Comparison of ENCODE assay signal across 13 cellular contexts in the genomic region with DNA sequence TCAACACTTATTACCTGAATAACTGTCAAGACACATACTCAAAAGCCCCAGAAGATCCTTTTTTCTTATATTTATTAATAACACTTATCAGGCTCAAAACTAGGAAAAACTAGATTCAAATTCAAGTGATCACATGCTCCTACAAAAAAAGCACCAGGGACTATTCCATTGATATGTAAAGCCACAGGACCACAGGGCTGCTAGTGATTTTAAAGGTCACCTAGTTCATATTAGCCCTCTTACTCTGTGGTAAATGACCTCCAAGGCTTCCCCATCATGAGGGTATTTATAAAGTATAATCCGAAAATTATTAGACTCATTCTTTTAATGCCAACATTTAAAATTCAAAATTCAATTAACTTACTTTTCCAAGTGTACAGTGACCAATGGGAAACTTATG.
"Had no signal": no experiment of that assay in that cellular context is flagged by ENCODE, and none has a peak within 500 bp of the region (broad histone marks: within the 10 kb centered on the region; RNA-seq: fewer than 3 reads in every experiment).

No MANE protein-coding gene starts in this region.

- H3K9me3 Mint-ChIP-seq: activated T-cell treated with anti-CD3 and anti-CD28 coated beads, Interleukin-2, amount 50 U/mL, for 72 hours; naive thymus-derived CD8-positive, alpha-beta T cell; stimulated activated effector memory CD8-positive, alpha-beta T cell treated with anti-CD3 and anti-CD28 coated beads, Interleukin-12 subunit alpha, Interleukin-12 subunit beta, amount 100 ng/mL, for 72 hours had no signal

- H3K27me3 Mint-ChIP-seq: naive thymus-derived CD8-positive, alpha-beta T cell had no signal

- H3K27ac ChIP-seq: adrenal gland, body of pancreas, right atrium auricular region, skin epidermis, suprapubic skin, upper lobe of left lung had no signal

- H3K4me1 ChIP-seq: body of pancreas, right atrium auricular region, suprapubic skin, upper lobe of left lung had no signal

- H3K27me3 ChIP-seq: adrenal gland, body of pancreas, right atrium auricular region, suprapubic skin, upper lobe of left lung had no signal

- DNase-seq: activated CD4-positive, alpha-beta T cell treated with anti-CD3 and anti-CD28 coated beads, Interleukin-2, amount 50 U/mL, for 4 hours; activated T-cell treated with anti-CD3 and anti-CD28 coated beads, Interleukin-2, amount 50 U/mL, for 72 hours; adrenal gland; body of pancreas; cerebellar nuclear complex; dermis blood vessel endothelial cell; mucosa of descending colon; naive thymus-derived CD8-positive, alpha-beta T cell; upper lobe of left lung had no signal

- H3K4me1 Mint-ChIP-seq: stimulated activated effector memory CD8-positive, alpha-beta T cell treated with anti-CD3 and anti-CD28 coated beads, Interleukin-12 subunit alpha, Interleukin-12 subunit beta, amount 100 ng/mL, for 72 hours had no signal

- H3K4me3 Mint-ChIP-seq: activated T-cell treated with anti-CD3 and anti-CD28 coated beads, Interleukin-2, amount 50 U/mL, for 72 hours; naive thymus-derived CD8-positive, alpha-beta T cell; stimulated activated effector memory CD8-positive, alpha-beta T cell treated with anti-CD3 and anti-CD28 coated beads, Interleukin-12 subunit alpha, Interleukin-12 subunit beta, amount 100 ng/mL, for 72 hours had no signal

- H3K4me3 ChIP-seq: adrenal gland, body of pancreas, mucosa of descending colon, right atrium auricular region, skin epidermis, suprapubic skin, upper lobe of left lung had no signal

- H3K27ac Mint-ChIP-seq: activated T-cell treated with anti-CD3 and anti-CD28 coated beads, Interleukin-2, amount 50 U/mL, for 72 hours; naive thymus-derived CD8-positive, alpha-beta T cell; stimulated activated effector memory CD8-positive, alpha-beta T cell treated with anti-CD3 and anti-CD28 coated beads, Interleukin-12 subunit alpha, Interleukin-12 subunit beta, amount 100 ng/mL, for 72 hours had no signal

- ATAC-seq: activated T-cell treated with anti-CD3 and anti-CD28 coated beads, Interleukin-2, amount 50 U/mL, for 72 hours; body of pancreas; naive thymus-derived CD8-positive, alpha-beta T cell; stimulated activated effector memory CD8-positive, alpha-beta T cell treated with anti-CD3 and anti-CD28 coated beads, Interleukin-12 subunit alpha, Interleukin-12 subunit beta, amount 100 ng/mL, for 72 hours had no signal
